Comparison of ENCODE assay signal across 7 cellular contexts in genomic region chr20:33490934-33491656, GRCh38. TPM values are rescaled to one million over a fixed set of nuclear protein-coding genes. Genes with fewer than 3 reads are reported as not detected.
A peak's percentile ranks its signal among the peaks of the same experiment; 100 is the strongest.
DNase-seq lines count a peak whose midpoint lies in the region; ATAC-seq and TF ChIP-seq lines count a peak whose summit lies in the region.

No MANE protein-coding gene starts in this region.

- H3K9ac ChIP-seq in skeletal muscle satellite cell (ENCODE audit: low read depth, low read length): peak overlapping the region; percentile 91

- H3K36me3 ChIP-seq in HAP-1 (replicated peaks) (no peaks in the 10 kb centered on the region), SJCRH30 (no peaks in the 10 kb centered on the region; the same call in 1 of the 2 replicates), skeletal muscle satellite cell (ENCODE audit: insufficient read depth, low read length) (no peaks in the 10 kb centered on the region)

- H3K27me3 ChIP-seq in HAP-1 (ENCODE audit: low read depth) (no peaks in the 10 kb centered on the region), SJCRH30 (no peaks in the 10 kb centered on the region), skeletal muscle satellite cell (ENCODE audit: control insufficient read depth, insufficient read depth, low read length) (no peaks in the 10 kb centered on the region)

- DNase-seq in HAP-1 (ENCODE audit: low spot score in 2 of 2) (no peak), SJCRH30 (no peak), fibroblast of villous mesenchyme (ENCODE audit: low read depth) (no peak), iPS-NIHi7 (ENCODE audit: extremely low spot score) (no peak), H4 (ENCODE audit: low spot score) (no peak)

- no peak for TF ChIP-seq CTCF in fibroblast of villous mesenchyme (IDR thresholded peaks at IDR 0.05; ENCODE audit: insufficient read depth, low read depth, low read length)

- H3K4me1 ChIP-seq in HAP-1 (peaks cover 13% of the 10 kb centered on the region), SJCRH30 (no peaks in the 10 kb centered on the region; the same call in 1 of the 2 replicates), skeletal muscle satellite cell (ENCODE audit: control insufficient read depth, insufficient read depth, low read length) (peaks cover 5% of the 10 kb centered on the region)

- peak overlapping the region; percentile 80 for H3K4me3 ChIP-seq in HAP-1
- H3K4me3 ChIP-seq in SJCRH30: peak overlapping the region; percentile 98
- peak overlapping the region; percentile 86 for H3K4me3 ChIP-seq in fibroblast of villous mesenchyme (ENCODE audit: low read depth, low read length)
- H3K4me3 ChIP-seq in skeletal muscle satellite cell (ENCODE audit: low read length): peak overlapping the region; percentile 99

- in situ Hi-C loops in HAP-1 (cut with MboI; ENCODE audit: low sequenced_read_pairs): no loop called here

- H3K4me2 ChIP-seq in skeletal muscle satellite cell (ENCODE audit: low read length): peak overlapping the region; percentile 93

- ATAC-seq in GM21528 (IDR thresholded peaks at IDR 0.05; ENCODE audit: low FRiP score, unreplicated experiment): no peak

- H3K9me3 ChIP-seq in HAP-1: no peaks in the 10 kb centered on the region; the same call in 1 of the 2 replicates
- no peaks in the 10 kb centered on the region for H3K9me3 ChIP-seq in SJCRH30 (replicated peaks)
- no peaks in the 10 kb centered on the region for H3K9me3 ChIP-seq in skeletal muscle satellite cell (replicated peaks; ENCODE audit: low read length)

- no peak overlapping the region for H3K27ac ChIP-seq in SJCRH30

RNA-seq across cellular contexts. Expression of gene CBFA2T2, which starts 1.2 kb away (rescaled TPM):
- 14.2 and 14.9 TPM in 2 replicates for total RNA-seq in SJCRH30 (2014; rRNA removed; shearing (Covaris generic))
- 4.8 and 5.6 TPM in 2 replicates for total RNA-seq in fibroblast of villous mesenchyme
- total RNA-seq in skeletal muscle satellite cell (2012; rRNA removed): 3.0 and 4.8 TPM in 2 replicates
- total RNA-seq in H4 (2014; rRNA removed; shearing (Covaris generic)): 3.6 and 4.7 TPM in 2 replicates

RNA-seq across cellular contexts. Expression of gene SNTA1, which starts 47.5 kb away (rescaled TPM):
- 13.2 and 14.5 TPM in 2 replicates for total RNA-seq in SJCRH30 (2014; rRNA removed; shearing (Covaris generic))
- 6.0 and 20.3 TPM in 2 replicates for total RNA-seq in fibroblast of villous mesenchyme
- 8.1 and 13.1 TPM in 2 replicates for total RNA-seq in skeletal muscle satellite cell (2012; rRNA removed)
- total RNA-seq in H4 (2014; rRNA removed; shearing (Covaris generic)): 9.2 and 12.5 TPM in 2 replicates
